Comparison of ENCODE assay signal across 8 cellular contexts in the genomic region with DNA sequence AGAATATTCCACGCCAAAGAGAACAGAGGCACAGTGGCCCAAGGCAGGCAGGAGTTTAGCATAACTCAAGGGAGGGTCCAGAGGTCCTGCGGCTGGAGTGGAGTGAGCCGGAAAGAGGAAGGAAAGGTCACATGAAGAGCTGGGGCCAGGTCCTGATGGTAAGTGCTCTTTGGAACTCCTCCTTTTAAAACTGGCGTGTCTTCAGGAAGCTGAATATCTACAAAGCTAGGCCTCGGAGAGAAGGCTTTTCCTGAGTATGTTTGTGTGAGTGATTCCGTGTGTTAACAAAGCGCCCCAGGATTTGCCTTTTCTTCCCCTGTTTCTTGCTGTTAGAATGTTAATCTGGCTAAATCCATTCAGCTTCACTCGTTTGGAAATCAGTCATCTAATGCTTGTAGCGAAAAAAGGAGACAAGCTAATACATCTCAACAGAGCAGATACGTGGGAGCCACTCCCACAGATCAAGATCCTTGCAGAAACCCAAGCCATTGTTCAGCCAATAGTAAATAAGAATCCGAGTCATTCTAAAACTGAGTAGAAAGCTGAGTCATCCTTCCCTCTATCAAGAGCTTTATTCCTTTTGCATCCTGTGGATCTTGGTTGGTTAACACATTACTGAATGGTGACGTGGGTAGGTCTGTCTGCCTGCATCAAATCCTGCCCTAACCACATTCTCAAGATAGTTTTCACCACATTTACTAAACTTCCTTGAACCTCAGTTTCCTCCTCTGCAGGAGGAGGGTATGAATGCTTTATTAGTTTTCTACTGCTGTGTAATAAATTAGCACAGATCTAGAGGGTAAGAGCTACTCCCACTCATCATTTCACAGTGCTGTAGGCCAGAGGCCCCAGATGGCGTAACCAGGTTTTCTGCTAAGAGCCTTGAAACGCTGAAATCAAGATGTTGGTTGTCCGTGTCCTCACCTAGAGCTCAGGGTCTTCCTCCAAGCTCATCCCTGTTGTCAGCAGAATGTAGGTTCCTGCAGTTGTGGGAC.
A peak's percentile ranks its signal among the peaks of the same experiment; 100 is the strongest.
DNase-seq lines count a peak whose midpoint lies in the region; ATAC-seq and TF ChIP-seq lines count a peak whose summit lies in the region.

No MANE protein-coding gene starts in this region.

- no peaks in the 10 kb centered on the region for H3K27me3 ChIP-seq in layer of hippocampus (ENCODE audit: control insufficient read depth, insufficient read depth, low read length)

- in situ Hi-C loops in astrocyte of the spinal cord (cut with HindIII; ENCODE audit: low sequenced_read_pairs), result no loop called here

- POLR2A ChIA-PET in RWPE1 (lab: Yijun Ruan, JAX; ENCODE audit: low non-redundant PET), result no interaction called here

- no peak overlapping the region for H3K4me3 ChIP-seq in astrocyte of the spinal cord (ENCODE audit: low read depth, low read length)

- TF ChIP-seq CTCF in RWPE1 (conservative IDR thresholded peaks at IDR 0.05; ENCODE audit: low read depth), result no peak
- TF ChIP-seq CTCF in astrocyte of the spinal cord (IDR thresholded peaks at IDR 0.05; ENCODE audit: low read depth, low read length), result no peak

- DNase-seq in COLO829 (ENCODE audit: low spot score) (peak; percentile 70), RWPE1 (ENCODE audit: low spot score) (peak; percentile 81), astrocyte of the spinal cord (ENCODE audit: low read depth, low spot score) (peak; percentile 99), cortex of kidney (lab: John Stamatoyannopoulos, UW) (no peak)
- peak; percentile 27 for DNase-seq in stimulated activated naive CD8-positive, alpha-beta T cell treated with anti-CD3 and anti-CD28 coated beads, Interleukin-15, Interleukin-2, amounts not matched to agents 100 U/mL and 50 U/mL, for 24 hours

- ATAC-seq in GM19328 (IDR thresholded peaks at IDR 0.05; ENCODE audit: unreplicated experiment), result peak; percentile 61
- peak; percentile 53 for ATAC-seq in HG03280 (IDR thresholded peaks at IDR 0.05; ENCODE audit: unreplicated experiment)
- ATAC-seq in stimulated activated naive CD8-positive, alpha-beta T cell treated with anti-CD3 and anti-CD28 coated beads, Interleukin-15, Interleukin-2, amounts not matched to agents 100 U/mL and 50 U/mL, for 24 hours, result peak; percentile 89

- CTCF ChIA-PET in RWPE1 (lab: Yijun Ruan, JAX), result interaction anchor here (0.6 kb wide), 3 partner anchors 64 to 255 kb away, joined by 3 read pairs; no protein-coding TSS in a partner anchor

- H3K27ac ChIP-seq in RWPE1 (no peak overlapping the region), layer of hippocampus (ENCODE audit: low read depth, low read length) (peak overlapping the region; percentile 13)
